ENCODE assay signal across 1 cellular context in genomic region chr7:28529755-28530154, GRCh38.
TF ChIP-seq lines count a peak whose summit lies in the region.

No MANE protein-coding gene starts in this region.

TF ChIP-seq in SK-N-SH treated with all-trans-retinoic acid at 6 μM for 48 hours, 23 proteins besides CTCF, POLR2A, EP300 and RAD21 (continued from another document):
- no peak for TF ChIP-seq TSHZ2 (CRISPR knock-in tag; IDR thresholded peaks at IDR 0.05)
- no peak for TF ChIP-seq TCF4 (CRISPR knock-in tag; IDR thresholded peaks at IDR 0.05; ENCODE audit: borderline replicate concordance)
- no peak for TF ChIP-seq ZNF8 (CRISPR knock-in tag; IDR thresholded peaks at IDR 0.05)
- no peak for TF ChIP-seq ISL1 (CRISPR knock-in tag; IDR thresholded peaks at IDR 0.05)
TF ChIP-seq in SK-N-SH treated with all-trans-retinoic acid at 6 μM for 48 hours: peak in this region for 0.
